16 cellular contexts compared by ENCODE assay signal in the genomic region with DNA sequence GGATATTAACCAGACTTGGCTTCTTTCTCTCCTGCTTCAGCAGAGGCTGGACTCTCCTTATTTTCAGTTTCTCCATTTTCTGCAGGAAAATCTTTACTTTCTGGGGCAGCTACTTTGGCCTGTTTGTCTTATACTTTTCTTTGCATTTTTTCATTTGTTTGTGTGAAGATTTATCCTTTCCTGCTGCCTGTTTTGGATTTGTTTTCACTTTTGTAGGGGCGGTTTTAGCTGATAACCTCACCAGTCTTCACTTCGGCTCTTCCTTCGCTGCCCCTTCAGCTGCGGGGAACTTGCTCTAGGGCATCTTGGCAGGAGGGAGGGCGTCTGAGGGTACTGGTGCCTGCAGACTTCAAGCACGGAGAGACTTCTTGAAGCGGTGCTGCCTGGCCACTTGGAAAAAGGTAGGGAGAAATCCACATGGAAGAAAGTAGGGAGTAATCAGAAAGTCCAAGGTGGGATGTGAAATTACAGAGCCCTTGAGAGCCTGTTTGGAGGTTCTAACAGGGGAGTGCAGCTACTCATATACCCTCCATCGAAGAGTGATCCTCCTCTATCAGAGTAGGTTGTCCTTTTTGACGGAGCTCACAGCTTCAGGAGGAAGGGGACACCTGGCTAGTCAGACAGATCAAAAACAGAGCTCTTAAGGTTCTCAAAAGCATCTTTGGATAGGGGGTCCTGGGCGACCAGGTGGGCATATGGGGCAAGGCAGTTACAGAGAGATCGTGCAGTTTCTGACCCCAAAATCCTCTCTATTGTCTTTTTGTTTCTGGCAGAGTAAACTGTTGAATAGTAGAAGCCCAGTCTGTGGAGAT. TPM values are rescaled to one million over a fixed set of nuclear protein-coding genes. Genes with fewer than 3 reads are reported as not detected.
A peak's percentile ranks its signal among the peaks of the same experiment; 100 is the strongest.
DNase-seq lines count a peak whose midpoint lies in the region; ATAC-seq and TF ChIP-seq lines count a peak whose summit lies in the region.
"Had no signal": no experiment of that assay in that cellular context is flagged by ENCODE, and none has a peak within 500 bp of the region (broad histone marks: within the 10 kb centered on the region; RNA-seq: fewer than 3 reads in every experiment).

No MANE protein-coding gene starts in this region.

- 40% methylated on average over 11 of the region's 11 CpGs for whole genome bisulfite sequencing in esophagus muscularis mucosa
- 33 to 45% (median 40%) methylated on average over 11 of the region's 11 CpGs for WGBS in adrenal gland, 4 donors

- H3K4me3 Mint-ChIP-seq in progenitor cell of endocrine pancreas (ENCODE audit: low read depth): no peak overlapping the region
- H3K4me3 Mint-ChIP-seq: activated CD8-positive, alpha-beta T cell treated with anti-CD3 and anti-CD28 coated beads, Interleukin-2, amount 10 ng/mL, durations not matched to agents 7 days and 5 days had no signal

- no peak for TF ChIP-seq EP300 in esophagus muscularis mucosa (IDR thresholded peaks at IDR 0.05)

- H3K27me3 ChIP-seq in esophagus muscularis mucosa (peaks cover 0 to 100% (median 44%) of the 10 kb centered on the region in 4 donors), adrenal gland (peaks cover 83% of the 10 kb centered on the region)

- no peak overlapping the region for H3K27ac ChIP-seq in esophagus muscularis mucosa (replicated peaks in 1 of 4)
- no peak overlapping the region for H3K27ac ChIP-seq in adrenal gland
- H3K27ac ChIP-seq: body of pancreas, GM23248, transverse colon had no signal

- H3K36me3 ChIP-seq in esophagus muscularis mucosa (no peaks in the 10 kb centered on the region), adrenal gland (replicated peaks in 1 of 2) (no peaks in the 10 kb centered on the region)
- H3K36me3 ChIP-seq: transverse colon had no signal

- DNase-seq in NCI-H446 treated with DMSO at 0.1 percent for 48 hours (lab: John Stamatoyannopoulos, UW): peak; percentile 17
- no peak for DNase-seq in NCI-H446 (lab: John Stamatoyannopoulos, UW)
- peak; percentile 8 for DNase-seq in M059J (ENCODE audit: low read depth)
- peak; percentile 75 for DNase-seq in esophagus muscularis mucosa (ENCODE audit: extremely low spot score)
- DNase-seq in progenitor cell of endocrine pancreas (ENCODE audit: low spot score, unreplicated experiment): no peak
- DNase-seq in adrenal gland: no peak
- no peak for DNase-seq in epidermal melanocyte (ENCODE audit: insufficient read length, low spot score)
- DNase-seq: activated CD8-positive, alpha-beta T cell treated with anti-CD3 and anti-CD28 coated beads, Interleukin-2, amount 10 ng/mL, durations not matched to agents 7 days and 5 days; activated gamma-delta T cell; body of pancreas; effector CD4-positive, alpha-beta T cell; glutamatergic neuron; retina; transverse colon had no signal

- H3K4me1 ChIP-seq in esophagus muscularis mucosa: no peaks in the 10 kb centered on the region
- H3K4me1 ChIP-seq in adrenal gland (replicated peaks in 1 of 2): no peaks in the 10 kb centered on the region
- H3K4me1 ChIP-seq: body of pancreas, transverse colon had no signal

- no peak overlapping the region for H3K4me3 ChIP-seq in esophagus muscularis mucosa
- H3K4me3 ChIP-seq in adrenal gland: no peak overlapping the region
- H3K4me3 ChIP-seq: body of pancreas, GM23248, transverse colon had no signal

- H3K9me3 ChIP-seq in esophagus muscularis mucosa: no peaks in the 10 kb centered on the region
- no peaks in the 10 kb centered on the region for H3K9me3 ChIP-seq in adrenal gland (replicated peaks in 1 of 3)
- H3K9me3 ChIP-seq: body of pancreas, transverse colon had no signal

- peak; percentile 12 for ATAC-seq in GM21786 (IDR thresholded peaks at IDR 0.05; ENCODE audit: unreplicated experiment)
- ATAC-seq: body of pancreas had no signal

- H3K27me3 Mint-ChIP-seq in progenitor cell of endocrine pancreas: peaks cover 35% of the 10 kb centered on the region

- no peak overlapping the region for H3K27ac Mint-ChIP-seq in progenitor cell of endocrine pancreas
- H3K27ac Mint-ChIP-seq: activated CD8-positive, alpha-beta T cell treated with anti-CD3 and anti-CD28 coated beads, Interleukin-2, amount 10 ng/mL, durations not matched to agents 7 days and 5 days had no signal

- no peaks in the 10 kb centered on the region for H3K9me3 Mint-ChIP-seq in progenitor cell of endocrine pancreas (ENCODE audit: low read depth)

- intact Hi-C loops in esophagus muscularis mucosa (cut with DNase I) (loop anchor here (10.0 kb wide), 1 partner anchor 95 kb away; no protein-coding TSS in a partner anchor), adrenal gland (cut with DNase I) (loop anchor here (5.0 to 10.0 kb wide), 3 partner anchors 83 to 95 kb away; no protein-coding TSS in a partner anchor)

- H3K36me3 Mint-ChIP-seq in progenitor cell of endocrine pancreas (ENCODE audit: insufficient read depth): no peaks in the 10 kb centered on the region

- TF ChIP-seq CTCF in esophagus muscularis mucosa (IDR thresholded peaks at IDR 0.05): no peak
- no peak for TF ChIP-seq CTCF in progenitor cell of endocrine pancreas (IDR thresholded peaks at IDR 0.05; ENCODE audit: unreplicated experiment)
- no peak for TF ChIP-seq CTCF in adrenal gland (IDR thresholded peaks at IDR 0.05)

- no peaks in the 10 kb centered on the region for H3K4me1 Mint-ChIP-seq in progenitor cell of endocrine pancreas (ENCODE audit: low read depth)

- TF ChIP-seq POLR2A in esophagus muscularis mucosa (IDR thresholded peaks at IDR 0.05; ENCODE audit: low read depth) (no peak), adrenal gland (IDR thresholded peaks at IDR 0.05) (no peak)

RNA-seq across cellular contexts. Expression of a gene that starts 14.6 kb away (rescaled TPM):
- total RNA-seq in M059J (2014; rRNA removed; shearing (Covaris generic)): 7.5 and 9.1 TPM in 2 replicates
- total RNA-seq in esophagus muscularis mucosa (10 to 100 TPM; 10.6 to 14.0 (median 12.1) TPM), progenitor cell of endocrine pancreas (41.4 and 42.9 TPM in 2 replicates), adrenal gland (10 to 100 TPM in 7 of 8 donors, 1 to 10 TPM in 1; 9.6 to 25.5 (median 16.4) TPM)
- polyA plus RNA-seq in adrenal gland: 10 to 100 TPM in 1 of 3 donors, 1 to 10 TPM in 2; 2.3 to 10.0 (median 3.0) TPM

Comparison
In these comparisons a context has a peak if more than half of its experiments do, and no peak if none do; other contexts are left out.
1. DNase-seq: peak in NCI-H446 treated with DMSO at 0.1 percent for 48 hours (single experiment), M059J (single experiment) and esophagus muscularis mucosa (single experiment); none in NCI-H446 (0 of 2), progenitor cell of endocrine pancreas (single experiment), adrenal gland (0 of 7) and epidermal melanocyte (single experiment).